In the genomic region with DNA sequence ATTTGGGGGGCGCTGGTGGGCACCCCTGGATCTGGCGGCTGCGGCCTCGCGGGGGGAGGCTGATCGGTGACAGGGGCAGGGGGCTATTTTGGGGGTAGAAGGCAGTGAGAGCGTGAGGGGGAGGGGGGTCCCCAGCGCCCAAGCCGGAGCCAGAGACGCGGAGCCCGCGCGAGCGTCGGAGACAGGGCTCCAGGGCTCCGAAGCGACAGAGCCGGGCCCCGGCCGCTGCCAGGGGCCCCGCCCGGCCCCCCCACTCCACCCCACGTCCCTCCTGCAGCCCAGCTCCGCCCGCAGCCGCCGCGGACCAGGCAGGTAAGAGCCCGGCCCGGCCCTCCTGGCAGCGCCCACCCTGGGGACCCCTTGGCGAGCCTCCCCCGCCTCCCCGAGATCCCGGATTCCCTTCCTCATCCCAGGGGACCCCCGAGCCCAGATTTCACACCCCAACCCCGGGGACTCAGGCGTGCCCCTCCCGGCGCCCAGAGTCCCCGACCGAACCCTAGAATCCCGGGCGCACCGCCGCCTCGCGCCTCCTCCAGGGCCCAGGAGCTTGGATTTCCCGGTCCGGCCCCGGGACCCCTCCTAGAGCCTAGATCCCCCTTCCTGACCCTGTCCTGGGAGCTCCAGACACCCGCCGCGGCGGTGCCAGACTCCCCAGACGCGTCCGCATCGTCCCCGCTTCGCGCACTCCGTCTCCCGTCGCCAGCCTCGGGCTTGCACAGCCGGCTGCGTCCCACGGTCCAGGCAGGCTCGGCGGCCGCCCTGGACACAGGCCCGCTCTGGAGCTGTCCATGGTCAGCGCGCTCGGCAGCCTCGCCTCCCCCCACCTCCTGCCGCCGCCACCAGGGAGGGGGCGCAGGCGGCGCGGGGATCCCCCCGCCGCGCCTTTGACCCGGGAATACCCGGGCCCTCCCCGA, we compare ENCODE assay signal across 1 cellular context.
TF ChIP-seq lines count a peak whose summit lies in the region.

A gene (plus strand): TSS at position 134 of the 914 bp plus-strand sequence. CDS start 8,330 bp downstream, outside the sequence.

TF ChIP-seq in HepG2, 621 proteins besides CTCF, POLR2A, EP300 and RAD21 (continued from another document and continues in another):
- TF ChIP-seq TP53 (CRISPR knock-in tag; conservative IDR thresholded peaks at IDR 0.05) (no peak), EHMT2 (IDR thresholded peaks at IDR 0.05; ENCODE audit: borderline replicate concordance, low read depth, low read length) (no peak), MAZ (IDR thresholded peaks at IDR 0.05; ENCODE audit: borderline replicate concordance, low read depth, low read length) (no peak), MAZ (CRISPR knock-in tag; IDR thresholded peaks at IDR 0.05; ENCODE audit: low read depth) (peak; percentile 72), ZNF660 (CRISPR knock-in tag; IDR thresholded peaks at IDR 0.05; ENCODE audit: borderline replicate concordance, low read depth) (no peak), KDM5A (IDR thresholded peaks at IDR 0.05; ENCODE audit: borderline replicate concordance, low read length) (no peak), U2AF1 (optimal IDR thresholded peaks at IDR 0.05; ENCODE audit: low read depth, low read length) (no peak), ZNF460 (CRISPR knock-in tag; IDR thresholded peaks at IDR 0.05; ENCODE audit: borderline replicate concordance) (no peak), HNRNPUL1 (IDR thresholded peaks at IDR 0.05; ENCODE audit: low read depth, low read length) (no peak), MXI1 (IDR thresholded peaks at IDR 0.05; ENCODE audit: borderline replicate concordance, low read depth, low read length) (peak; percentile 67; the same call in 1 of the 3 replicates), ZNF382 (CRISPR knock-in tag; IDR thresholded peaks at IDR 0.05; ENCODE audit: borderline replicate concordance) (no peak), HDAC1 (CRISPR knock-in tag; IDR thresholded peaks at IDR 0.05) (peak; percentile 84), KAT2B (IDR thresholded peaks at IDR 0.05; ENCODE audit: borderline replicate concordance, low read depth, low read length) (no peak), ZMYM2 (CRISPR knock-in tag; IDR thresholded peaks at IDR 0.05) (no peak), ZNF17 (CRISPR knock-in tag; IDR thresholded peaks at IDR 0.05) (no peak), EED (CRISPR knock-in tag; IDR thresholded peaks at IDR 0.05) (no peak)
- TF ChIP-seq, protein P1, sequence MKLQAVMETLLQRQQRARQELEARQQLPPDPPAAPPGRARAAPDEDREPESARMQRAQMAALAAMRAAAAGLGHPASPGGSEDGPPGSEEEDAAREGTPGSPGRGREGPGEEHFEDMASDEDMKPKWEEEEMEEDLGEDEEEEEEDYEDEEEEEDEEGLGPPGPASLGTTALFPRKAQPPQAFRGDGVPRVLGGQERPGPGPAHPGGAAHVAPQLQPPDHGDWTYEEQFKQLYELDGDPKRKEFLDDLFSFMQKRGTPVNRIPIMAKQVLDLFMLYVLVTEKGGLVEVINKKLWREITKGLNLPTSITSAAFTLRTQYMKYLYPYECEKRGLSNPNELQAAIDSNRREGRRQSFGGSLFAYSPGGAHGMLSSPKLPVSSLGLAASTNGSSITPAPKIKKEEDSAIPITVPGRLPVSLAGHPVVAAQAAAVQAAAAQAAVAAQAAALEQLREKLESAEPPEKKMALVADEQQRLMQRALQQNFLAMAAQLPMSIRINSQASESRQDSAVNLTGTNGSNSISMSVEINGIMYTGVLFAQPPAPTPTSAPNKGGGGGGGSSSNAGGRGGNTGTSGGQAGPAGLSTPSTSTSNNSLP (IDR thresholded peaks at IDR 0.05; ENCODE audit: low read depth, low read length), result no peak
- TF ChIP-seq, protein P2, sequence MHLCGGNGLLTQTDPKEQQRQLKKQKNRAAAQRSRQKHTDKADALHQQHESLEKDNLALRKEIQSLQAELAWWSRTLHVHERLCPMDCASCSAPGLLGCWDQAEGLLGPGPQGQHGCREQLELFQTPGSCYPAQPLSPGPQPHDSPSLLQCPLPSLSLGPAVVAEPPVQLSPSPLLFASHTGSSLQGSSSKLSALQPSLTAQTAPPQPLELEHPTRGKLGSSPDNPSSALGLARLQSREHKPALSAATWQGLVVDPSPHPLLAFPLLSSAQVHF (CRISPR knock-in tag; IDR thresholded peaks at IDR 0.05), result 0 out of 2 replicates have a peak, but pooled peaks have one; percentile 34
- TF ChIP-seq, protein P3, sequence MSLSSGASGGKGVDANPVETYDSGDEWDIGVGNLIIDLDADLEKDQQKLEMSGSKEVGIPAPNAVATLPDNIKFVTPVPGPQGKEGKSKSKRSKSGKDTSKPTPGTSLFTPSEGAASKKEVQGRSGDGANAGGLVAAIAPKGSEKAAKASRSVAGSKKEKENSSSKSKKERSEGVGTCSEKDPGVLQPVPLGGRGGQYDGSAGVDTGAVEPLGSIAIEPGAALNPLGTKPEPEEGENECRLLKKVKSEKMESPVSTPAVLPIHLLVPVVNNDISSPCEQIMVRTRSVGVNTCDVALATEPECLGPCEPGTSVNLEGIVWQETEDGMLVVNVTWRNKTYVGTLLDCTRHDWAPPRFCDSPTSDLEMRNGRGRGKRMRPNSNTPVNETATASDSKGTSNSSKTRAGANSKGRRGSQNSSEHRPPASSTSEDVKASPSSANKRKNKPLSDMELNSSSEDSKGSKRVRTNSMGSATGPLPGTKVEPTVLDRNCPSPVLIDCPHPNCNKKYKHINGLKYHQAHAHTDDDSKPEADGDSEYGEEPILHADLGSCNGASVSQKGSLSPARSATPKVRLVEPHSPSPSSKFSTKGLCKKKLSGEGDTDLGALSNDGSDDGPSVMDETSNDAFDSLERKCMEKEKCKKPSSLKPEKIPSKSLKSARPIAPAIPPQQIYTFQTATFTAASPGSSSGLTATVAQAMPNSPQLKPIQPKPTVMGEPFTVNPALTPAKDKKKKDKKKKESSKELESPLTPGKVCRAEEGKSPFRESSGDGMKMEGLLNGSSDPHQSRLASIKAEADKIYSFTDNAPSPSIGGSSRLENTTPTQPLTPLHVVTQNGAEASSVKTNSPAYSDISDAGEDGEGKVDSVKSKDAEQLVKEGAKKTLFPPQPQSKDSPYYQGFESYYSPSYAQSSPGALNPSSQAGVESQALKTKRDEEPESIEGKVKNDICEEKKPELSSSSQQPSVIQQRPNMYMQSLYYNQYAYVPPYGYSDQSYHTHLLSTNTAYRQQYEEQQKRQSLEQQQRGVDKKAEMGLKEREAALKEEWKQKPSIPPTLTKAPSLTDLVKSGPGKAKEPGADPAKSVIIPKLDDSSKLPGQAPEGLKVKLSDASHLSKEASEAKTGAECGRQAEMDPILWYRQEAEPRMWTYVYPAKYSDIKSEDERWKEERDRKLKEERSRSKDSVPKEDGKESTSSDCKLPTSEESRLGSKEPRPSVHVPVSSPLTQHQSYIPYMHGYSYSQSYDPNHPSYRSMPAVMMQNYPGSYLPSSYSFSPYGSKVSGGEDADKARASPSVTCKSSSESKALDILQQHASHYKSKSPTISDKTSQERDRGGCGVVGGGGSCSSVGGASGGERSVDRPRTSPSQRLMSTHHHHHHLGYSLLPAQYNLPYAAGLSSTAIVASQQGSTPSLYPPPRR (CRISPR knock-in tag; IDR thresholded peaks at IDR 0.05; ENCODE audit: borderline replicate concordance), result no peak
- TF ChIP-seq, protein P4, sequence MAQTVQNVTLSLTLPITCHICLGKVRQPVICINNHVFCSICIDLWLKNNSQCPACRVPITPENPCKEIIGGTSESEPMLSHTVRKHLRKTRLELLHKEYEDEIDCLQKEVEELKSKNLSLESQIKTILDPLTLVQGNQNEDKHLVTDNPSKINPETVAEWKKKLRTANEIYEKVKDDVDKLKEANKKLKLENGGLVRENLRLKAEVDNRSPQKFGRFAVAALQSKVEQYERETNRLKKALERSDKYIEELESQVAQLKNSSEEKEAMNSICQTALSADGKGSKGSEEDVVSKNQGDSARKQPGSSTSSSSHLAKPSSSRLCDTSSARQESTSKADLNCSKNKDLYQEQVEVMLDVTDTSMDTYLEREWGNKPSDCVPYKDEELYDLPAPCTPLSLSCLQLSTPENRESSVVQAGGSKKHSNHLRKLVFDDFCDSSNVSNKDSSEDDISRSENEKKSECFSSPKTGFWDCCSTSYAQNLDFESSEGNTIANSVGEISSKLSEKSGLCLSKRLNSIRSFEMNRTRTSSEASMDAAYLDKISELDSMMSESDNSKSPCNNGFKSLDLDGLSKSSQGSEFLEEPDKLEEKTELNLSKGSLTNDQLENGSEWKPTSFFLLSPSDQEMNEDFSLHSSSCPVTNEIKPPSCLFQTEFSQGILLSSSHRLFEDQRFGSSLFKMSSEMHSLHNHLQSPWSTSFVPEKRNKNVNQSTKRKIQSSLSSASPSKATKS (CRISPR knock-in tag; IDR thresholded peaks at IDR 0.05), result no peak
- TF ChIP-seq, protein P5, sequence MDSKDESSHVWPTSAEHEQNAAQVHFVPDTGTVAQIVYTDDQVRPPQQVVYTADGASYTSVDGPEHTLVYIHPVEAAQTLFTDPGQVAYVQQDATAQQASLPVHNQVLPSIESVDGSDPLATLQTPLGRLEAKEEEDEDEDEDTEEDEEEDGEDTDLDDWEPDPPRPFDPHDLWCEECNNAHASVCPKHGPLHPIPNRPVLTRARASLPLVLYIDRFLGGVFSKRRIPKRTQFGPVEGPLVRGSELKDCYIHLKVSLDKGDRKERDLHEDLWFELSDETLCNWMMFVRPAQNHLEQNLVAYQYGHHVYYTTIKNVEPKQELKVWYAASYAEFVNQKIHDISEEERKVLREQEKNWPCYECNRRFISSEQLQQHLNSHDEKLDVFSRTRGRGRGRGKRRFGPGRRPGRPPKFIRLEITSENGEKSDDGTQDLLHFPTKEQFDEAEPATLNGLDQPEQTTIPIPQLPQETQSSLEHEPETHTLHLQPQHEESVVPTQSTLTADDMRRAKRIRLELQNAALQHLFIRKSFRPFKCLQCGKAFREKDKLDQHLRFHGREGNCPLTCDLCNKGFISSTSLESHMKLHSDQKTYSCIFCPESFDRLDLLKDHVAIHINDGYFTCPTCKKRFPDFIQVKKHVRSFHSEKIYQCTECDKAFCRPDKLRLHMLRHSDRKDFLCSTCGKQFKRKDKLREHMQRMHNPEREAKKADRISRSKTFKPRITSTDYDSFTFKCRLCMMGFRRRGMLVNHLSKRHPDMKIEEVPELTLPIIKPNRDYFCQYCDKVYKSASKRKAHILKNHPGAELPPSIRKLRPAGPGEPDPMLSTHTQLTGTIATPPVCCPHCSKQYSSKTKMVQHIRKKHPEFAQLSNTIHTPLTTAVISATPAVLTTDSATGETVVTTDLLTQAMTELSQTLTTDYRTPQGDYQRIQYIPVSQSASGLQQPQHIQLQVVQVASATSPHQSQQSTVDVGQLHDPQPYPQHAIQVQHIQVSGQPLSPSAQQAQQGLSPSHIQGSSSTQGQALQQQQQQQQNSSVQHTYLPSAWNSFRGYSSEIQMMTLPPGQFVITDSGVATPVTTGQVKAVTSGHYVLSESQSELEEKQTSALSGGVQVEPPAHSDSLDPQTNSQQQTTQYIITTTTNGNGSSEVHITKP (CRISPR knock-in tag; IDR thresholded peaks at IDR 0.05; ENCODE audit: low read depth), result peak; percentile 77
- TF ChIP-seq, protein P6, sequence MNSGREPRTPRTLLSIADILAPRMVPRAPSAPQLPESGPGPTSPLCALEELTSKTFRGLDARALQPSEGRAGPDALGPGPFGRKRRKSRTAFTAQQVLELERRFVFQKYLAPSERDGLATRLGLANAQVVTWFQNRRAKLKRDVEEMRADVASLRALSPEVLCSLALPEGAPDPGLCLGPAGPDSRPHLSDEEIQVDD (CRISPR knock-in tag; IDR thresholded peaks at IDR 0.05; ENCODE audit: borderline replicate concordance), result peak; percentile 89; the same call in 1 of the 2 replicates
- TF ChIP-seq, protein P7, sequence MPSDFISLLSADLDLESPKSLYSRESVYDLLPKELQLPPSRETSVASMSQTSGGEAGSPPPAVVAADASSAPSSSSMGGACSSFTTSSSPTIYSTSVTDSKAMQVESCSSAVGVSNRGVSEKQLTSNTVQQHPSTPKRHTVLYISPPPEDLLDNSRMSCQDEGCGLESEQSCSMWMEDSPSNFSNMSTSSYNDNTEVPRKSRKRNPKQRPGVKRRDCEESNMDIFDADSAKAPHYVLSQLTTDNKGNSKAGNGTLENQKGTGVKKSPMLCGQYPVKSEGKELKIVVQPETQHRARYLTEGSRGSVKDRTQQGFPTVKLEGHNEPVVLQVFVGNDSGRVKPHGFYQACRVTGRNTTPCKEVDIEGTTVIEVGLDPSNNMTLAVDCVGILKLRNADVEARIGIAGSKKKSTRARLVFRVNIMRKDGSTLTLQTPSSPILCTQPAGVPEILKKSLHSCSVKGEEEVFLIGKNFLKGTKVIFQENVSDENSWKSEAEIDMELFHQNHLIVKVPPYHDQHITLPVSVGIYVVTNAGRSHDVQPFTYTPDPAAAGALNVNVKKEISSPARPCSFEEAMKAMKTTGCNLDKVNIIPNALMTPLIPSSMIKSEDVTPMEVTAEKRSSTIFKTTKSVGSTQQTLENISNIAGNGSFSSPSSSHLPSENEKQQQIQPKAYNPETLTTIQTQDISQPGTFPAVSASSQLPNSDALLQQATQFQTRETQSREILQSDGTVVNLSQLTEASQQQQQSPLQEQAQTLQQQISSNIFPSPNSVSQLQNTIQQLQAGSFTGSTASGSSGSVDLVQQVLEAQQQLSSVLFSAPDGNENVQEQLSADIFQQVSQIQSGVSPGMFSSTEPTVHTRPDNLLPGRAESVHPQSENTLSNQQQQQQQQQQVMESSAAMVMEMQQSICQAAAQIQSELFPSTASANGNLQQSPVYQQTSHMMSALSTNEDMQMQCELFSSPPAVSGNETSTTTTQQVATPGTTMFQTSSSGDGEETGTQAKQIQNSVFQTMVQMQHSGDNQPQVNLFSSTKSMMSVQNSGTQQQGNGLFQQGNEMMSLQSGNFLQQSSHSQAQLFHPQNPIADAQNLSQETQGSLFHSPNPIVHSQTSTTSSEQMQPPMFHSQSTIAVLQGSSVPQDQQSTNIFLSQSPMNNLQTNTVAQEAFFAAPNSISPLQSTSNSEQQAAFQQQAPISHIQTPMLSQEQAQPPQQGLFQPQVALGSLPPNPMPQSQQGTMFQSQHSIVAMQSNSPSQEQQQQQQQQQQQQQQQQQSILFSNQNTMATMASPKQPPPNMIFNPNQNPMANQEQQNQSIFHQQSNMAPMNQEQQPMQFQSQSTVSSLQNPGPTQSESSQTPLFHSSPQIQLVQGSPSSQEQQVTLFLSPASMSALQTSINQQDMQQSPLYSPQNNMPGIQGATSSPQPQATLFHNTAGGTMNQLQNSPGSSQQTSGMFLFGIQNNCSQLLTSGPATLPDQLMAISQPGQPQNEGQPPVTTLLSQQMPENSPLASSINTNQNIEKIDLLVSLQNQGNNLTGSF (CRISPR knock-in tag; IDR thresholded peaks at IDR 0.05), result no peak
- TF ChIP-seq, protein P8, sequence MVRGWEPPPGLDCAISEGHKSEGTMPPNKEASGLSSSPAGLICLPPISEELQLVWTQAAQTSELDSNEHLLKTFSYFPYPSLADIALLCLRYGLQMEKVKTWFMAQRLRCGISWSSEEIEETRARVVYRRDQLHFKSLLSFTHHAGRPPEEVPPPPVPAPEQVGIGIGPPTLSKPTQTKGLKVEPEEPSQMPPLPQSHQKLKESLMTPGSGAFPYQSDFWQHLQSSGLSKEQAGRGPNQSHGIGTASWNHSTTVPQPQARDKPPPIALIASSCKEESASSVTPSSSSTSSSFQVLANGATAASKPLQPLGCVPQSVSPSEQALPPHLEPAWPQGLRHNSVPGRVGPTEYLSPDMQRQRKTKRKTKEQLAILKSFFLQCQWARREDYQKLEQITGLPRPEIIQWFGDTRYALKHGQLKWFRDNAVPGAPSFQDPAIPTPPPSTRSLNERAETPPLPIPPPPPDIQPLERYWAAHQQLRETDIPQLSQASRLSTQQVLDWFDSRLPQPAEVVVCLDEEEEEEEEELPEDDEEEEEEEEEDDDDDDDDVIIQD (CRISPR knock-in tag; IDR thresholded peaks at IDR 0.05; ENCODE audit: low read depth), result 0 out of 2 replicates have a peak, but pooled peaks have one; percentile 25
